8 cellular contexts compared by ENCODE assay signal in the genomic region with DNA sequence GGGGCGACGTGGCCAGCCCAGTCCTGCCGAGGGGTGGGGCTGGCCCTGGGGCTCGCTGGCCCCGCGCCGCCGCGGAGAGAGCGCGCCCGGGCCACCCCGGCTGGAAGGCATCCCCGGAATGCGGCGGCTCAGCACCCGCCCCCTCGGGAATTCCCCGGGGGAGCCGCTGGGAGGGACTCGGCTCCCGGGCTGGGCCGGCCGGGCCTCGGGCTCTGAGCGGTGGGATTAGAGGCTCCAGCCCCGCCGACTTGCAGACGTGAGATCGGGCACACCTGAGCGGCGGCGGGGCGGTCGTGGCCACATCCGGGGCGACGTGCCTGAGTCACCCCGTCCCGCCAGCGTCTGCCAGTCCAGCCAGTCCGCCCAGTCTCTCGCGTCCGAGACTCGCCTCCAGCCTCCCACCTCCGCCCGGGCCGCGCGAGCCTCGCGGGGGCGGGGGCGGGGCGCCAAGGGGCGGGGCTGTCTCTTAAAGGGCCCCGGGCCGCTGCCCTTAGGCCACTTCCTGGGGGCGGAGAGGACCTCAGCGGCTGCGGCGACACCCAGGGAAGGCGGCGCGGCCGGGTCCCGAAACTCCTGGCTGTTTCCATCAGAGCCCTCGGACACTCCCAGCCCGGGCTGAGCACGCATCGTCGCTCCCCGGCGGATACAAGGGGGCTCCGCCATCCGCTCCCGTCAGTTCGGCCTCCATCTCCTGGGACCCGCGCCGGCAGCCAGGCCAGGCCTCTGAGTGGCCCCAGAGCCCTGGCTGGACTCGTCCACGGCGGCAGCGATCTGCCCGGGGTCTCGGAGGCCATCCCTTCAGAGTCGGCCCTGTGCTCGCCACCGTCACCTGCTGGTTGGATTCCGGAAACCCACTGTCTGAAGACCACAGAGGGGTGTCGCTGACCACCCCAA. TPM values are rescaled to one million over a fixed set of nuclear protein-coding genes. Genes with fewer than 3 reads are reported as not detected.
A peak's percentile ranks its signal among the peaks of the same experiment; 100 is the strongest.
DNase-seq lines count a peak whose midpoint lies in the region; ATAC-seq and TF ChIP-seq lines count a peak whose summit lies in the region.

TSS of gene KCTD11 (plus strand) at position 498 of the 894 bp plus-strand sequence.

- peak; percentile 56 for ATAC-seq in HG02970 (IDR thresholded peaks at IDR 0.05; ENCODE audit: low FRiP score, unreplicated experiment)

- peaks cover 10% of the 10 kb centered on the region for H3K4me1 Mint-ChIP-seq in endothelial cell (ENCODE audit: unreplicated experiment)
- peaks cover 58% of the 10 kb centered on the region for H3K4me1 Mint-ChIP-seq in mesothelial cell of epicardium

- no peaks in the 10 kb centered on the region for H3K9me3 Mint-ChIP-seq in endothelial cell (ENCODE audit: unreplicated experiment)
- no peaks in the 10 kb centered on the region for H3K9me3 Mint-ChIP-seq in mesothelial cell of epicardium

- no peaks in the 10 kb centered on the region for H3K36me3 Mint-ChIP-seq in endothelial cell (ENCODE audit: low read depth, unreplicated experiment)
- H3K36me3 Mint-ChIP-seq in mesothelial cell of epicardium, result no peaks in the 10 kb centered on the region

- TF ChIP-seq CTCF in endothelial cell (IDR thresholded peaks at IDR 0.05; ENCODE audit: unreplicated experiment) (no peak), mesothelial cell of epicardium (IDR thresholded peaks at IDR 0.05; ENCODE audit: unreplicated experiment) (peak; percentile 54)

- H3K4me3 Mint-ChIP-seq in endothelial cell (ENCODE audit: unreplicated experiment), result peak within 1 kb of the TSS; percentile 91
- H3K4me3 Mint-ChIP-seq in mesothelial cell of epicardium, result peak within 1 kb of the TSS; percentile 86

- peak; percentile 5 for DNase-seq in NCI-H1092 treated with DMSO at 0.1 percent for 48 hours (lab: John Stamatoyannopoulos, UW)
- DNase-seq in NCI-H1092 (lab: John Stamatoyannopoulos, UW), result no peak
- DNase-seq in NCI-H748 treated with DMSO at 0.1 percent for 48 hours (lab: John Stamatoyannopoulos, UW), result peak; percentile 54
- peak; percentile 73 for DNase-seq in activated CD8-positive, alpha-beta memory T cell treated with anti-CD3 and anti-CD28 coated beads, Interleukin-2, amount 50 U/mL, for 4 hours
- peak; percentile 61 for DNase-seq in endothelial cell (ENCODE audit: low spot score)
- DNase-seq in mesothelial cell of epicardium (ENCODE audit: low spot score in 2 of 2, unreplicated experiment in 2 of 2), result peak; percentile 88 to 92
- peak; percentile 69 to 85 for DNase-seq in stimulated activated CD8-positive, alpha-beta memory T cell treated with anti-CD3 and anti-CD28 coated beads, Interleukin-2, amount 100 ng/mL, for 48 hours (ENCODE audit: low read depth in 2 of 2)

- H3K27ac Mint-ChIP-seq in endothelial cell (ENCODE audit: unreplicated experiment), result peak within 1 kb of the TSS; percentile 70
- peak within 1 kb of the TSS; percentile 98 for H3K27ac Mint-ChIP-seq in mesothelial cell of epicardium

- peaks cover 16% of the 10 kb centered on the region for H3K27me3 Mint-ChIP-seq in endothelial cell (ENCODE audit: unreplicated experiment)
- no peaks in the 10 kb centered on the region for H3K27me3 Mint-ChIP-seq in mesothelial cell of epicardium (ENCODE audit: low read depth)

RNA-seq across cellular contexts. Expression of gene KCTD11, which starts in this region (rescaled TPM):
- 4.8 TPM for total RNA-seq in endothelial cell (ENCODE audit: unreplicated experiment)
- total RNA-seq in mesothelial cell of epicardium, result 17.3 to 18.8 TPM (median 17.7 TPM) in 3 replicates
